Comparison of ENCODE assay signal across 1 cellular context in genomic region chr12:106855221-106855758, GRCh38.
TF ChIP-seq lines count a peak whose summit lies in the region.

No MANE protein-coding gene starts in this region.

TF ChIP-seq in HepG2, 621 proteins besides CTCF, POLR2A, EP300 and RAD21 (continued from another document and continues in another):
- TF ChIP-seq ZNF343 (CRISPR knock-in tag; IDR thresholded peaks at IDR 0.05) (peak; percentile 62; the same call in 1 of the 2 replicates), ZNF33A (CRISPR knock-in tag; IDR thresholded peaks at IDR 0.05; ENCODE audit: borderline replicate concordance) (no peak), SNAPC5 (CRISPR knock-in tag; IDR thresholded peaks at IDR 0.05; ENCODE audit: borderline replicate concordance) (no peak), ZNF549 (CRISPR knock-in tag; IDR thresholded peaks at IDR 0.05) (no peak), HNRNPUL1 (IDR thresholded peaks at IDR 0.05; ENCODE audit: low read depth, low read length) (no peak), ZNF790 (CRISPR knock-in tag; IDR thresholded peaks at IDR 0.05; ENCODE audit: borderline replicate concordance) (no peak), NFIB (CRISPR knock-in tag; IDR thresholded peaks at IDR 0.05; ENCODE audit: borderline replicate concordance) (no peak), RFXANK (CRISPR knock-in tag; IDR thresholded peaks at IDR 0.05) (no peak), ZNF354B (CRISPR knock-in tag; IDR thresholded peaks at IDR 0.05) (no peak), CSRNP2 (CRISPR knock-in tag; conservative IDR thresholded peaks at IDR 0.05; ENCODE audit: low read depth) (no peak), ZNF572 (CRISPR knock-in tag; IDR thresholded peaks at IDR 0.05) (no peak), ATF7-NPFF (CRISPR knock-in tag; IDR thresholded peaks at IDR 0.05; ENCODE audit: low read depth) (no peak), FIP1L1 (IDR thresholded peaks at IDR 0.05; ENCODE audit: borderline replicate concordance, insufficient read depth, low read depth, low read length) (no peak), USF2 (IDR thresholded peaks at IDR 0.05; ENCODE audit: low read depth, low read length) (no peak), USF2 (CRISPR knock-in tag; IDR thresholded peaks at IDR 0.05; ENCODE audit: borderline replicate concordance) (no peak), ZNF547 (CRISPR knock-in tag; IDR thresholded peaks at IDR 0.05) (no peak), SAP130 (CRISPR knock-in tag; IDR thresholded peaks at IDR 0.05; ENCODE audit: low read depth) (peak; percentile 65; the same call in 1 of the 2 replicates), ZNF746 (CRISPR knock-in tag; IDR thresholded peaks at IDR 0.05) (no peak), SMC3 (IDR thresholded peaks at IDR 0.05; ENCODE audit: low read length) (no peak), ZBTB34 (CRISPR knock-in tag; IDR thresholded peaks at IDR 0.05) (no peak), REXO4 (CRISPR knock-in tag; IDR thresholded peaks at IDR 0.05; ENCODE audit: borderline replicate concordance) (no peak), RFXAP (CRISPR knock-in tag; IDR thresholded peaks at IDR 0.05; ENCODE audit: borderline replicate concordance) (no peak; the same call in 1 of the 2 replicates), FOXP1 (IDR thresholded peaks at IDR 0.05) (peak; percentile 87), FOXP1 (CRISPR knock-in tag; IDR thresholded peaks at IDR 0.05) (peak; percentile 94), ATF6 (CRISPR knock-in tag; conservative IDR thresholded peaks at IDR 0.05) (no peak), PITX1 (CRISPR knock-in tag; IDR thresholded peaks at IDR 0.05) (peak; percentile 74), ZNF792 (CRISPR knock-in tag; IDR thresholded peaks at IDR 0.05) (no peak), TBX2 (CRISPR knock-in tag; IDR thresholded peaks at IDR 0.05; ENCODE audit: borderline replicate concordance) (peak; percentile 42; the same call in 1 of the 2 replicates), ZNF776 (CRISPR knock-in tag; IDR thresholded peaks at IDR 0.05) (no peak), ZNF407 (CRISPR knock-in tag; IDR thresholded peaks at IDR 0.05; ENCODE audit: not compliant biosample characterization) (no peak), ZNF616 (CRISPR knock-in tag; IDR thresholded peaks at IDR 0.05; ENCODE audit: low read depth) (no peak), GRHL1 (CRISPR knock-in tag; conservative IDR thresholded peaks at IDR 0.05) (no peak), NR2F2 (IDR thresholded peaks at IDR 0.05; ENCODE audit: borderline replicate concordance, low read depth) (peak; percentile 72), NFE2L1 (CRISPR knock-in tag; IDR thresholded peaks at IDR 0.05; ENCODE audit: borderline replicate concordance) (no peak), GTF3A (CRISPR knock-in tag; conservative IDR thresholded peaks at IDR 0.05) (no peak), ZBTB7B (CRISPR knock-in tag; IDR thresholded peaks at IDR 0.05) (no peak), ZNF274 (CRISPR knock-in tag; IDR thresholded peaks at IDR 0.05) (no peak), MBNL3 (CRISPR knock-in tag; conservative IDR thresholded peaks at IDR 0.05) (no peak), MYC (CRISPR knock-in tag; IDR thresholded peaks at IDR 0.05; ENCODE audit: borderline replicate concordance) (no peak), ZNF558 (CRISPR knock-in tag; IDR thresholded peaks at IDR 0.05; ENCODE audit: borderline replicate concordance) (no peak), ZNF431 (CRISPR knock-in tag; IDR thresholded peaks at IDR 0.05; ENCODE audit: borderline replicate concordance, low read depth) (no peak), ZNF451 (CRISPR knock-in tag; IDR thresholded peaks at IDR 0.05) (no peak), TBP (CRISPR knock-in tag; IDR thresholded peaks at IDR 0.05) (no peak), ZNF879 (CRISPR knock-in tag; IDR thresholded peaks at IDR 0.05) (no peak), ZBTB3 (CRISPR knock-in tag; IDR thresholded peaks at IDR 0.05; ENCODE audit: borderline replicate concordance, low read depth) (peak; percentile 61; the same call in 1 of the 2 replicates), TCF12 (IDR thresholded peaks at IDR 0.05) (no peak), TCF12 (CRISPR knock-in tag; IDR thresholded peaks at IDR 0.05) (no peak), DZIP1 (CRISPR knock-in tag; IDR thresholded peaks at IDR 0.05) (no peak), ZNF652 (CRISPR knock-in tag; IDR thresholded peaks at IDR 0.05; ENCODE audit: borderline replicate concordance, low read depth) (0 out of 2 replicates have a peak, but pooled peaks have one; percentile 7), MAFG (CRISPR knock-in tag; IDR thresholded peaks at IDR 0.05) (no peak)
